ENCODE assay signal across 21 cellular contexts in genomic region chr2:101089942-101090799, GRCh38.
"Had no signal": no experiment of that assay in that cellular context is flagged by ENCODE, and none has a peak within 500 bp of the region (broad histone marks: within the 10 kb centered on the region; RNA-seq: fewer than 3 reads in every experiment).

No MANE protein-coding gene starts in this region.

- H3K27me3 ChIP-seq: brain microvascular endothelial cell, gastroesophageal sphincter, heart right ventricle, ovary, right lobe of liver, stomach, vagina had no signal

- H3K9me3 Mint-ChIP-seq: activated T-cell treated with anti-CD3 and anti-CD28 coated beads, Interleukin-2, amount 50 U/mL, for 72 hours had no signal

- DNase-seq: activated CD4-positive, alpha-beta T cell treated with anti-CD3 and anti-CD28 coated beads, Interleukin-2, amount 50 U/mL, for 4 hours; activated effector memory CD4-positive, alpha-beta T cell treated with anti-CD3 and anti-CD28 coated beads, Interleukin-2, amount 50 U/mL, for 16 hours; activated naive CD4-positive, alpha-beta T cell treated with anti-CD3 and anti-CD28 coated beads, Interleukin-2, amount 50 U/mL, for 16 hours; activated T-cell treated with anti-CD3 and anti-CD28 coated beads, Interleukin-2, amount 50 U/mL, for 72 hours; aorta; brain microvascular endothelial cell; central memory CD4-positive, alpha-beta T cell; erythroblast; heart right ventricle; kidney glomerular epithelial cell; left ventricle myocardium superior; mucosa of descending colon; naive thymus-derived CD4-positive, alpha-beta T cell; ovary; right lobe of liver; small intestine; stimulated activated CD4-positive, alpha-beta T cell treated with anti-CD3 and anti-CD28 coated beads, Interleukin-2, amount 100 ng/mL, for 48 hours; stomach; T-helper 9 cell had no signal

- H3K27ac Mint-ChIP-seq: activated T-cell treated with anti-CD3 and anti-CD28 coated beads, Interleukin-2, amount 50 U/mL, for 72 hours; naive thymus-derived CD4-positive, alpha-beta T cell had no signal

- H3K4me3 Mint-ChIP-seq: activated T-cell treated with anti-CD3 and anti-CD28 coated beads, Interleukin-2, amount 50 U/mL, for 72 hours; naive thymus-derived CD4-positive, alpha-beta T cell had no signal

- H3K4me3 ChIP-seq: gastroesophageal sphincter, heart right ventricle, mucosa of descending colon, ovary, right lobe of liver, stomach, vagina had no signal

- H3K36me3 ChIP-seq: brain microvascular endothelial cell, gastroesophageal sphincter, ovary, vagina had no signal

- H3K27ac ChIP-seq: brain microvascular endothelial cell, gastroesophageal sphincter, ovary, right lobe of liver, stomach, vagina had no signal

- H3K9me3 ChIP-seq: gastroesophageal sphincter, heart right ventricle, mucosa of descending colon, ovary, right lobe of liver, stomach, vagina had no signal

- ATAC-seq: gastroesophageal sphincter, left ventricle myocardium superior had no signal
